Comparison of ENCODE assay signal across 9 cellular contexts in genomic region chr7:66847879-66848810, GRCh38.
DNase-seq lines count a peak whose midpoint lies in the region; ATAC-seq and TF ChIP-seq lines count a peak whose summit lies in the region.
"Had no signal": no experiment of that assay in that cellular context is flagged by ENCODE, and none has a peak within 500 bp of the region (broad histone marks: within the 10 kb centered on the region; RNA-seq: fewer than 3 reads in every experiment).

No MANE protein-coding gene starts in this region.

- no peak for ATAC-seq in natural killer cell
- ATAC-seq in left lung = no peak
- no peak for ATAC-seq in HG02884 (IDR thresholded peaks at IDR 0.05; ENCODE audit: unreplicated experiment)

- peaks cover 0 to 2% of the 10 kb centered on the region in 2 donors for H3K27me3 Mint-ChIP-seq in natural killer cell (ENCODE audit: low read depth in 2 of 2)

- no peak overlapping the region for H3K4me3 Mint-ChIP-seq in natural killer cell

- no peaks in the 10 kb centered on the region for H3K9me3 Mint-ChIP-seq in natural killer cell

- no peak overlapping the region for H3K4me3 ChIP-seq in brain microvascular endothelial cell (ENCODE audit: low read depth, low read length)
- H3K4me3 ChIP-seq in left lung = no peak overlapping the region
- H3K4me3 ChIP-seq in sigmoid colon = no peak overlapping the region

- WGBS in sigmoid colon, 2 donors = 72 to 80% methylated on average over 9 of the region's 9 CpGs

- in situ Hi-C loops in brain microvascular endothelial cell (cut with HindIII; ENCODE audit: low pct_ligation_motif_present, low sequenced_read_pairs) = no loop called here

- H3K27ac Mint-ChIP-seq in natural killer cell = peak overlapping the region; percentile 69 to 74

- TF ChIP-seq POLR2A in sigmoid colon (IDR thresholded peaks at IDR 0.05) = no peak

- H3K27ac ChIP-seq in brain microvascular endothelial cell (peak overlapping the region; percentile 41), left lung (peak overlapping the region in 1 of 2 donors; percentile 79), sigmoid colon (peak overlapping the region in 1 of 4 donors; percentile 23)

- intact Hi-C loops in natural killer cell (cut with micrococcal nuclease) (loop anchor here (10.0 kb wide), 1 partner anchor 147 kb away; the partner anchor contains the start of genes SBDS and TYW1), left lung (cut with DNase I) (no loop called here), sigmoid colon (cut with DNase I) (loop anchor here (5.0 to 10.0 kb wide), 4 partner anchors 149 to 454 kb away; partner anchors contain the start of genes SBDS and TYW1)

- H3K9me3 ChIP-seq in left lung (no peaks in the 10 kb centered on the region), sigmoid colon (no peaks in the 10 kb centered on the region)

- TF ChIP-seq CTCF in brain microvascular endothelial cell (IDR thresholded peaks at IDR 0.05; ENCODE audit: low read depth, low read length, missing control alignments) = no peak
- TF ChIP-seq CTCF in natural killer cell (IDR thresholded peaks at IDR 0.05) = no peak
- no peak for TF ChIP-seq CTCF in left lung (IDR thresholded peaks at IDR 0.05)
- TF ChIP-seq CTCF in sigmoid colon (IDR thresholded peaks at IDR 0.05) = no peak

- H3K36me3 ChIP-seq in brain microvascular endothelial cell (replicated peaks) (no peaks in the 10 kb centered on the region), left lung (no peaks in the 10 kb centered on the region), sigmoid colon (no peaks in the 10 kb centered on the region)

- DNase-seq in EL (peak; percentile 49), NCI-H69 (lab: John Stamatoyannopoulos, UW) (peak; percentile 18), brain microvascular endothelial cell (peak; percentile 56), natural killer cell (no peak), DMS114 treated with DMSO at 0.1 percent for 48 hours (lab: John Stamatoyannopoulos, UW; ENCODE audit: unreplicated experiment) (no peak), left lung (no peak), sigmoid colon (no peak)
- DNase-seq: NCI-H2171 had no signal

- H3K4me1 Mint-ChIP-seq in natural killer cell = peaks cover 20 to 22% of the 10 kb centered on the region in 2 donors

- TF ChIP-seq EP300 in sigmoid colon (IDR thresholded peaks at IDR 0.05) = no peak

- no peaks in the 10 kb centered on the region for H3K27me3 ChIP-seq in brain microvascular endothelial cell (replicated peaks)
- H3K27me3 ChIP-seq in left lung = no peaks in the 10 kb centered on the region
- no peaks in the 10 kb centered on the region for H3K27me3 ChIP-seq in sigmoid colon

- peaks cover 3 to 19% of the 10 kb centered on the region in 2 donors for H3K4me1 ChIP-seq in left lung
- H3K4me1 ChIP-seq in sigmoid colon = peaks cover 0 to 19% (median 14%) of the 10 kb centered on the region in 4 donors

- no peaks in the 10 kb centered on the region for H3K36me3 Mint-ChIP-seq in natural killer cell

Comparison
In these comparisons a context has a peak if more than half of its experiments do, and no peak if none do; other contexts are left out.
1. DNase-seq: peak in EL (single experiment), NCI-H69 (single experiment) and brain microvascular endothelial cell (single experiment); none in natural killer cell (single experiment), DMS114 treated with DMSO at 0.1 percent for 48 hours (single experiment), left lung (0 of 2) and sigmoid colon (single experiment).
2. intact Hi-C loops: an anchor here in natural killer cell (10.0 kb wide) and sigmoid colon (5.0 to 10.0 kb wide); none called in left lung.